ENCODE assay signal across 9 cellular contexts in the genomic region with DNA sequence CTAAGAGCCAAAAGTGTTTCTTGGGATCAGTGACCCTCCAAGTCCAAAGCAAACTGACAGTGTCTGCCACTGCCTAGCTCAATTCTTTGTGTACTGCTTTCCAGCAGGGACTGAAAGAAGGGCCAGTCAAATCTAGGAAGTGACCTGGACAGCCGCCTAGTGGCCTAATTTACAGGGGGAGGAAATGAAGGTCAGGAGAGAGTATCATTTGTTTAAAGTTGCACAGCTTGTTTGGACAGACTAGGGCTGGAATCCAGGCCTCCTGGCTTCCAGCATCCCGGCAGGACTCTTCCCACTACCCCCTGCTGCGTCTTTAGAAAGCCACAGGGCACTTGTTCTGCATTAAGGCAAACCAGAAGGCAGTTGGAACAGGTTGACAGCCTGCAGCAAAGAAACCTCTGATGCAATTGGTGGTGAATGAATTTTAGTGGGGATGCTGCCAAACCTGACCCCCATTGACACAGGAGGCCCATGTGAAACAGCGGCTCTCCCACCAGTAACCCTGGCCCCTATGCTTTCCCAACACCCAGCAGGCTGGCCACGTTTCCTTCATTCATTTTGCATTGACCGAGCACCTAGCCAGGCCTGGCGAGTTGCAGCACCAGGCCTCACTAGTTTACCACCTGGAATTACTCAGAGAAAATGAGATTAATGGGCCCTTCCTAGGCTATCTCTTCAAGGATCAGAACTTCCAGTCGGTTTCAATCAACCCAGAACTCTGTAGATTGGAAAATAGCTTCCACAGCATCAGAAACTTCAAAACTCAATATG. TPM values are rescaled to one million over a fixed set of nuclear protein-coding genes. Genes with fewer than 3 reads are reported as not detected.
DNase-seq lines count a peak whose midpoint lies in the region; ATAC-seq and TF ChIP-seq lines count a peak whose summit lies in the region.
"Had no signal": no experiment of that assay in that cellular context is flagged by ENCODE, and none has a peak within 500 bp of the region (broad histone marks: within the 10 kb centered on the region; RNA-seq: fewer than 3 reads in every experiment).

No MANE protein-coding gene starts in this region.

- H3K14ac ChIP-seq in H9 (ENCODE audit: insufficient read depth, low read length), result no peak overlapping the region

- TF ChIP-seq CTCF in H9 (conservative IDR thresholded peaks at IDR 0.05) (peak; percentile 34; the same call in 2 of the 3 replicates), right atrium auricular region (IDR thresholded peaks at IDR 0.05) (peak in 1 of 2 donors; percentile 59), stomach (IDR thresholded peaks at IDR 0.05) (peak in 4 of 7 experiments; percentile 15 to 38 (median 34))

- no peak overlapping the region for H4K91ac ChIP-seq in H9 (ENCODE audit: insufficient read length, low read depth, low read length)

- no peak overlapping the region for H2BK120ac ChIP-seq in H9 (ENCODE audit: low read depth, low read length, poor library complexity, severe bottlenecking)

- H2BK15ac ChIP-seq in H9 (ENCODE audit: low read depth, low read length), result no peak overlapping the region

- no peak overlapping the region for H3K56ac ChIP-seq in H9 (ENCODE audit: insufficient read length, low read depth, low read length)

- H3K4me2 ChIP-seq in H9 (ENCODE audit: insufficient read depth, insufficient read length, low read length), result no peak overlapping the region

- H3K18ac ChIP-seq in H9 (ENCODE audit: insufficient read length, low read depth, low read length), result no peak overlapping the region

- no peak overlapping the region for H2AK5ac ChIP-seq in H9 (ENCODE audit: insufficient read length, low read length)

- H3T11ph ChIP-seq in H9 (ENCODE audit: low read length), result no peak overlapping the region

- no peak overlapping the region for H3K23ac ChIP-seq in H9 (ENCODE audit: insufficient read length, low read depth, low read length)

- no peaks in the 10 kb centered on the region for H3K79me2 ChIP-seq in H9 (ENCODE audit: insufficient read depth, low read length)

- H3K9ac ChIP-seq in H9 (ENCODE audit: extremely low read depth, insufficient read length, low read length) (no peak overlapping the region), adipocyte (ENCODE audit: low read length) (no peak overlapping the region)

- no peak overlapping the region for H2BK20ac ChIP-seq in H9 (ENCODE audit: low read depth, low read length, poor library complexity, severe bottlenecking)

- no peak overlapping the region for H4K5ac ChIP-seq in H9 (ENCODE audit: insufficient read length, low read depth, low read length)

- H3K4me3 ChIP-seq in adipocyte (ENCODE audit: low read length) (no peak overlapping the region), right atrium auricular region (no peak overlapping the region), stomach (no peak overlapping the region)
- H3K4me3 ChIP-seq: SJSA1 had no signal

- no peak for TF ChIP-seq POLR2A in stomach (IDR thresholded peaks at IDR 0.05)

- H3K79me1 ChIP-seq in H9 (ENCODE audit: insufficient read depth, low read depth, low read length, poor library complexity, severe bottlenecking), result no peaks in the 10 kb centered on the region

- no peak overlapping the region for H2AFZ ChIP-seq in H9 (ENCODE audit: low read length)

- H3K27ac ChIP-seq in H9 (ENCODE audit: insufficient read length, low read depth, low read length) (no peak overlapping the region), right atrium auricular region (peak overlapping the region; percentile 48 to 62), stomach (peak overlapping the region in 4 of 5 donors; percentile 44 to 65 (median 52))
- H3K27ac ChIP-seq: SJSA1 had no signal

- H3K36me3 ChIP-seq in adipocyte (ENCODE audit: control insufficient read depth, insufficient read depth, low read length, severe bottlenecking), result no peaks in the 10 kb centered on the region
- no peaks in the 10 kb centered on the region for H3K36me3 ChIP-seq in right atrium auricular region
- no peaks in the 10 kb centered on the region for H3K36me3 ChIP-seq in stomach
- H3K36me3 ChIP-seq: SJSA1 had no signal

- H3K23me2 ChIP-seq in H9 (ENCODE audit: insufficient read length, low read depth, low read length, poor library complexity, severe bottlenecking), result no peaks in the 10 kb centered on the region

- H3K9me3 Mint-ChIP-seq in H9, result no peaks in the 10 kb centered on the region

- TF ChIP-seq EP300 in stomach (IDR thresholded peaks at IDR 0.05), result no peak

- no peak for DNase-seq in H9
- DNase-seq in adipocyte (ENCODE audit: low read depth), result peak; percentile 53
- peak; percentile 67 for DNase-seq in right atrium auricular region (ENCODE audit: low spot score)
- DNase-seq in stomach, result peak; percentile 33
- no peak for DNase-seq in activated naive CD4-positive, alpha-beta T cell (lab: John Stamatoyannopoulos, UW)
- DNase-seq in GM19240 (ENCODE audit: insufficient read length, low spot score), result no peak

- intact Hi-C loops in stomach (cut with DNase I; ENCODE audit: low total_unique reads), result no loop called here

- H3K4me1 Mint-ChIP-seq in H9, result peaks cover 8 to 12% of the 10 kb centered on the region in 2 experiments

- no peaks in the 10 kb centered on the region for H4K20me1 ChIP-seq in H9 (ENCODE audit: control insufficient read depth, insufficient read depth, insufficient read length)

- H3K4me3 Mint-ChIP-seq in H9, result no peak overlapping the region

- no peak overlapping the region for H4K8ac ChIP-seq in H9 (replicated peaks; ENCODE audit: insufficient read length, low read depth, low read length)

- H3K36me3 Mint-ChIP-seq in H9 (ENCODE audit: insufficient read depth in 1 of 3, low read depth in 3 of 3), result no peaks in the 10 kb centered on the region

- H3K9me3 ChIP-seq in H9 (ENCODE audit: control insufficient read depth, low read depth, low read length) (no peaks in the 10 kb centered on the region), adipocyte (ENCODE audit: control insufficient read depth, low read length) (no peaks in the 10 kb centered on the region), right atrium auricular region (no peaks in the 10 kb centered on the region), stomach (no peaks in the 10 kb centered on the region)
- H3K9me3 ChIP-seq: SJSA1 had no signal

- H3K4ac ChIP-seq in H9 (ENCODE audit: low read depth, low read length), result no peak overlapping the region

- no peak for ATAC-seq in HG03095 (IDR thresholded peaks at IDR 0.05; ENCODE audit: unreplicated experiment)
- ATAC-seq in GM21381 (IDR thresholded peaks at IDR 0.05; ENCODE audit: unreplicated experiment), result no peak

- H3K27me3 ChIP-seq in H9 (ENCODE audit: insufficient read depth, low read length) (no peaks in the 10 kb centered on the region), adipocyte (replicated peaks; ENCODE audit: control insufficient read depth, insufficient read depth, low read length) (no peaks in the 10 kb centered on the region), right atrium auricular region (no peaks in the 10 kb centered on the region), stomach (no peaks in the 10 kb centered on the region)
- H3K27me3 ChIP-seq: SJSA1 had no signal

- H3K27me3 Mint-ChIP-seq in H9 (ENCODE audit: low read depth), result peaks cover 2% of the 10 kb centered on the region

- H3K27ac Mint-ChIP-seq in H9, result peak overlapping the region in 2 of 3 experiments; percentile 22 to 76; a peak in 4 of 7 replicates

- H3K4me1 ChIP-seq in H9 (ENCODE audit: insufficient read depth, low read length) (no peaks in the 10 kb centered on the region), adipocyte (ENCODE audit: control insufficient read depth, insufficient read depth, low read length) (peaks cover 22% of the 10 kb centered on the region), right atrium auricular region (peaks cover 0 to 47% of the 10 kb centered on the region in 2 donors), stomach (peaks cover 0 to 20% (median 17%) of the 10 kb centered on the region in 4 donors)
- H3K4me1 ChIP-seq: SJSA1 had no signal

- no peak overlapping the region for H2BK12ac ChIP-seq in H9 (ENCODE audit: insufficient read length, low read depth, low read length)

- no peak overlapping the region for H2BK5ac ChIP-seq in H9 (ENCODE audit: insufficient read length, low read length)

- no CpG with 5 or more reads among the region's 8 CpGs for WGBS in H9 (ENCODE audit: extremely low coverage, insufficient read length, low lambda C conversion rate)
- WGBS in stomach, 5 donors, result 57 to 66% (median 63%) methylated on average over 8 of the region's 8 CpGs

RNA-seq across cellular contexts. Expression of a gene that starts 28.2 kb away (rescaled TPM):
- total RNA-seq in H9 (2021), result 2.3 and 3.0 TPM in 2 replicates
- 10 to 100 TPM; 17.9 to 56.8 TPM for total RNA-seq in right atrium auricular region
- 1 to 10 TPM in 2 of 5 donors, under 1 TPM in 2, not detected in 1; 0.58 to 2.2 (median 1.2) TPM for total RNA-seq in stomach
- polyA plus RNA-seq in stomach, result 1 to 10 TPM in 2 of 3 donors, under 1 TPM in 1; 0.53 to 2.0 (median 1.6) TPM

Comparison
In these comparisons a context has a peak if more than half of its experiments do, and no peak if none do; other contexts are left out.
1. DNase-seq: peak in adipocyte (single experiment), right atrium auricular region (single experiment) and stomach (single experiment); none in H9 (single experiment), activated naive CD4-positive, alpha-beta T cell (0 of 4) and GM19240 (single experiment).